8 cellular contexts compared by ENCODE assay signal in genomic region chr9:113602126-113603119, GRCh38.
DNase-seq lines count a peak whose midpoint lies in the region; ATAC-seq and FAIRE-seq lines count a peak whose summit lies in the region.

No MANE protein-coding gene starts in this region.

- no peaks in the 10 kb centered on the region for H3K9me3 ChIP-seq in right cardiac atrium (ENCODE audit: control insufficient read depth, low read length)

- ATAC-seq in HG03135 (IDR thresholded peaks at IDR 0.05; ENCODE audit: unreplicated experiment) = peak; percentile 77
- ATAC-seq in right cardiac atrium = peak; percentile 60 to 80

- 43% methylated on average over 19 of the region's 19 CpGs for WGBS in right cardiac atrium

- intact Hi-C loops in right cardiac atrium (cut with DNase I) = no loop called here

- FAIRE-seq in HTR-8/SVneo (lab: Jason Lieb, UNC) = no peak

- no peaks in the 10 kb centered on the region for H3K27me3 ChIP-seq in right cardiac atrium (ENCODE audit: control insufficient read depth, insufficient read depth)

- H3K4me3 ChIP-seq in right cardiac atrium (ENCODE audit: low read length) = no peak overlapping the region

- peaks cover 21% of the 10 kb centered on the region for H3K4me1 ChIP-seq in right cardiac atrium (ENCODE audit: control insufficient read depth, insufficient read depth, low read length)

- H3K27ac ChIP-seq in right cardiac atrium (ENCODE audit: low read length) = no peak overlapping the region

- peak; percentile 15 for DNase-seq in activated gamma-delta T cell treated with anti-CD3 and anti-CD28 coated beads, Interleukin-2, amount 50 U/mL, for 16 hours (ENCODE audit: low read depth)
- DNase-seq in activated gamma-delta T cell treated with Interleukin-2 at 50 U/mL for 16 hours = no peak
- peak; percentile 99 for DNase-seq in NCI-H69 (lab: John Stamatoyannopoulos, UW)
- peak; percentile 29 for DNase-seq in activated T-helper 9 cell treated with anti-CD3 and anti-CD28 coated beads, Interleukin-2, amount 50 U/mL, for 16 hours (ENCODE audit: low read depth)
- peak; percentile 91 to 94 (median 93) for DNase-seq in right cardiac atrium
- DNase-seq in stimulated activated CD4-positive, alpha-beta T cell treated with anti-CD3 and anti-CD28 coated beads, Interleukin-1b, Interleukin-23, amount 100 ng/mL, for 48 hours = peak; percentile 81
- DNase-seq in HTR-8/SVneo (ENCODE audit: insufficient read length, low spot score) = no peak

Comparison
In these comparisons a context has a peak if more than half of its experiments do, and no peak if none do; other contexts are left out.
1. DNase-seq: peak in activated gamma-delta T cell treated with anti-CD3 and anti-CD28 coated beads, Interleukin-2, amount 50 U/mL, for 16 hours (single experiment), NCI-H69 (single experiment), activated T-helper 9 cell treated with anti-CD3 and anti-CD28 coated beads, Interleukin-2, amount 50 U/mL, for 16 hours (single experiment), right cardiac atrium (3 of 3) and stimulated activated CD4-positive, alpha-beta T cell treated with anti-CD3 and anti-CD28 coated beads, Interleukin-1b, Interleukin-23, amount 100 ng/mL, for 48 hours (single experiment); none in activated gamma-delta T cell treated with Interleukin-2 at 50 U/mL for 16 hours (single experiment) and HTR-8/SVneo (single experiment).